ENCODE assay signal across 24 cellular contexts in the genomic region with DNA sequence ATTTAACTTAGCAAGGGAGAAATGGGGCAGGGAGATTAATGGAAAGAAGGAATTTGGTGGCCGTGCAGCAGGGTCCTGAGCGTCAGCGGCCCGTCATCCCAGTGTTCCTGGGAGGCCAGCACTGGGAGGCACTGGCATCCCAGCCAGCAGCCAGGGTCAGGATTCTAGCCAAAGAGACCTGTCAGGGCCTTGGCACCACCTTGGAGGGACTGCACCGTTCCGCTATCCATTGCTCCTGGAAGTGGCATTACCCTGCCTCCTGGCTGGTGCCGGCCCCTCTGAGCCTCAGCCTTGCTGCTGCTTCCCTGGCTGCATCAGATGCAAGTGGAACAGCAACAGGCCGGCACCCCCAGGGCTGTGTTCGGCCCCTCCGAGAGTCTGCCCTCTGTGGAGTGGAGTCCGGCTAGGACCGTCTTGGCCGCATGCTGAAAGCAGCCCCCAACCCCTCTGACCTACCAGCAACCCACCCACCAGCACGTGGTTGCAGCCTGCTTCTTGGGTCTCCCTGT. TPM values are rescaled to one million over a fixed set of nuclear protein-coding genes. Genes with fewer than 3 reads are reported as not detected.
DNase-seq lines count a peak whose midpoint lies in the region; ATAC-seq and TF ChIP-seq lines count a peak whose summit lies in the region.
"Had no signal": no experiment of that assay in that cellular context is flagged by ENCODE, and none has a peak within 500 bp of the region (broad histone marks: within the 10 kb centered on the region; RNA-seq: fewer than 3 reads in every experiment).

No MANE protein-coding gene starts in this region.

- TF ChIP-seq RAD21 in IMR-90 (IDR thresholded peaks at IDR 0.05; ENCODE audit: low read length): no peak

- H4K91ac ChIP-seq in IMR-90 (ENCODE audit: insufficient read depth, low read depth, low read length): no peak overlapping the region

- intact Hi-C loops in Right ventricle myocardium superior (cut with DNase I): no loop called here
- intact Hi-C loops in left ventricle myocardium inferior (cut with micrococcal nuclease): no loop called here
- intact Hi-C loops in IMR-90 (cut with micrococcal nuclease): no loop called here

- H2BK120ac ChIP-seq in IMR-90 (ENCODE audit: low read depth, low read length): no peak overlapping the region

- no peak overlapping the region for H3K14ac ChIP-seq in IMR-90 (replicated peaks; ENCODE audit: low read depth, low read length)

- H2AFZ ChIP-seq in IMR-90 (replicated peaks; ENCODE audit: low read length, poor library complexity) (no peak overlapping the region), osteoblast (ENCODE audit: low read length) (no peak overlapping the region)
- H2AFZ ChIP-seq: GM23248 had no signal

- H2AK5ac ChIP-seq in IMR-90 (ENCODE audit: low read depth, low read length): peak overlapping the region; percentile 0; the same call in 1 of the 2 replicates

- no peaks in the 10 kb centered on the region for H3K36me3 Mint-ChIP-seq in neural crest cell (ENCODE audit: low read depth)
- H3K36me3 Mint-ChIP-seq: CD14-positive monocyte; CD8-positive, alpha-beta memory T cell had no signal

- peak overlapping the region; percentile 71 for H3K27ac Mint-ChIP-seq in neural crest cell (ENCODE audit: unreplicated experiment)
- H3K27ac Mint-ChIP-seq: CD14-positive monocyte; CD4-positive, alpha-beta T cell; CD8-positive, alpha-beta memory T cell had no signal

- dilution Hi-C loops in IMR-90 (cut with HindIII; ENCODE audit: low sequenced_read_pairs, unreplicated experiment): no loop called here

- H3K4ac ChIP-seq in IMR-90 (ENCODE audit: low read depth, low read length): no peak overlapping the region

- peaks cover 32% of the 10 kb centered on the region for H3K27me3 Mint-ChIP-seq in neural crest cell (ENCODE audit: low read depth)
- H3K27me3 Mint-ChIP-seq: CD4-positive, alpha-beta T cell had no signal

- H4K5ac ChIP-seq in IMR-90 (ENCODE audit: low read depth, low read length): no peak overlapping the region

- H3K36me3 ChIP-seq in left ventricle myocardium inferior: no peaks in the 10 kb centered on the region
- H3K36me3 ChIP-seq in IMR-90 (ENCODE audit: control insufficient read depth, insufficient read depth, low read length): no peaks in the 10 kb centered on the region
- no peaks in the 10 kb centered on the region for H3K36me3 ChIP-seq in osteoblast (ENCODE audit: insufficient read depth, low read length)
- H3K36me3 ChIP-seq: BE2C; BLaER1 treated with 17β-estradiol and CSF1 and Interleukin-3, amounts not matched to agents 10 nM and 100 nM had no signal

- H4K20me1 ChIP-seq in IMR-90 (ENCODE audit: insufficient read depth, low read length) (no peaks in the 10 kb centered on the region), osteoblast (ENCODE audit: insufficient read depth, low read length) (no peaks in the 10 kb centered on the region)
- H4K20me1 ChIP-seq: BLaER1 treated with 17β-estradiol and CSF1 and Interleukin-3, amounts not matched to agents 10 nM and 100 nM had no signal

- no peak overlapping the region for H3K18ac ChIP-seq in IMR-90 (ENCODE audit: low read depth, low read length)

- 0 out of 2 replicates have a peak, but pooled peaks cover 9% of the 10 kb centered on the region for H3K9me1 ChIP-seq in IMR-90 (ENCODE audit: insufficient read depth, low read length)

- H3K9me3 Mint-ChIP-seq in neural crest cell: no peaks in the 10 kb centered on the region
- H3K9me3 Mint-ChIP-seq: CD14-positive monocyte; CD4-positive, alpha-beta T cell; CD8-positive, alpha-beta memory T cell had no signal

- no TSS peak for BruUV-seq in IMR-90 (replicated peaks; lab: Mats Ljungman, UMichigan)

- CTCF ChIA-PET in IMR-90 (lab: Yijun Ruan, JAX): interaction anchor here (0.7 kb wide), 1 partner anchor 136 kb away, joined by 3 read pairs; no protein-coding TSS in a partner anchor

- H3K4me3 ChIP-seq in left ventricle myocardium inferior (no peak overlapping the region), IMR-90 (ENCODE audit: insufficient read depth, low read depth, low read length) (no peak overlapping the region), osteoblast (ENCODE audit: insufficient read depth, low read length) (no peak overlapping the region)
- H3K4me3 ChIP-seq: A549; BLaER1 treated with 17β-estradiol and CSF1 and Interleukin-3, amounts not matched to agents 10 nM and 100 nM; GM23248 had no signal

- no peak overlapping the region for H2AK9ac ChIP-seq in IMR-90 (replicated peaks; ENCODE audit: low read depth, low read length, poor library complexity)

- peaks cover 25% of the 10 kb centered on the region for H3K4me1 ChIP-seq in left ventricle myocardium inferior
- H3K4me1 ChIP-seq in IMR-90 (ENCODE audit: control insufficient read depth, insufficient read depth, low read length): peaks cover 15% of the 10 kb centered on the region
- H3K4me1 ChIP-seq in osteoblast (ENCODE audit: insufficient read depth, low read length): peaks cover 17% of the 10 kb centered on the region
- H3K4me1 ChIP-seq: BE2C had no signal

- in situ Hi-C loops in IMR-90 (cut with MboI; ENCODE audit: low sequenced_read_pairs): no loop called here

- H3K56ac ChIP-seq in IMR-90 (ENCODE audit: extremely low read depth, insufficient read depth, low read length): no peak overlapping the region

- POLR2A ChIA-PET in IMR-90 (lab: Charles Lee; ENCODE audit: unreplicated experiment): no interaction called here

- H3K79me1 ChIP-seq in IMR-90 (ENCODE audit: low read depth in 1 of 2, low read length in 2 of 2): no peaks in the 10 kb centered on the region

- ATAC-seq in Right ventricle myocardium superior (ENCODE audit: poor library complexity) (peak; percentile 28), IMR-90 (ENCODE audit: low read depth) (no peak), HG03521 (IDR thresholded peaks at IDR 0.05; ENCODE audit: unreplicated experiment) (no peak)
- ATAC-seq: A549 had no signal

- WGBS in IMR-90 (ENCODE audit: extremely low coverage in 2 of 2, insufficient read length in 1 of 2), 2 experiments: 94% methylated on average over 8 of the region's 14 CpGs; no CpG with 5 or more reads in 1 of the 2 experiments

- H3K27ac ChIP-seq in left ventricle myocardium inferior (replicated peaks) (no peak overlapping the region), IMR-90 (ENCODE audit: insufficient read depth, low read length) (no peak overlapping the region), osteoblast (ENCODE audit: low read depth, low read length) (no peak overlapping the region)
- H3K27ac ChIP-seq: BLaER1 treated with 17β-estradiol and CSF1 and Interleukin-3, amounts not matched to agents 10 nM and 100 nM; GM23248 had no signal

- H2BK20ac ChIP-seq in IMR-90 (ENCODE audit: low read depth, low read length): no peak overlapping the region

- H3K9ac ChIP-seq in IMR-90 (ENCODE audit: low read depth, low read length): no peak overlapping the region
- H3K9ac ChIP-seq: BLaER1 treated with 17β-estradiol and CSF1 and Interleukin-3, amounts not matched to agents 10 nM and 100 nM; GM23248 had no signal

- H2BK5ac ChIP-seq in IMR-90 (ENCODE audit: low read depth, low read length, poor library complexity, severe bottlenecking): no peak overlapping the region

- H3K4me1 Mint-ChIP-seq in neural crest cell: peaks cover 17% of the 10 kb centered on the region
- H3K4me1 Mint-ChIP-seq: CD14-positive monocyte; CD8-positive, alpha-beta memory T cell had no signal

- no peak overlapping the region for H4K8ac ChIP-seq in IMR-90 (ENCODE audit: low read depth in 2 of 2, low read length in 2 of 2)

- peaks cover 15% of the 10 kb centered on the region for H3K27me3 ChIP-seq in left ventricle myocardium inferior (ENCODE audit: low read depth)
- H3K27me3 ChIP-seq in IMR-90 (ENCODE audit: control insufficient read depth, insufficient read depth, low read length): peaks cover 13% of the 10 kb centered on the region
- H3K27me3 ChIP-seq in osteoblast (ENCODE audit: insufficient read depth, low read length): peaks cover 6% of the 10 kb centered on the region
- H3K27me3 ChIP-seq: BE2C had no signal

- no peaks in the 10 kb centered on the region for H3K79me2 ChIP-seq in osteoblast (ENCODE audit: insufficient read depth, low read length)

- H3K9me3 ChIP-seq in left ventricle myocardium inferior (replicated peaks) (no peaks in the 10 kb centered on the region), IMR-90 (ENCODE audit: control insufficient read depth, insufficient read depth, low read length) (no peaks in the 10 kb centered on the region), osteoblast (ENCODE audit: low read depth, low read length) (no peaks in the 10 kb centered on the region)
- H3K9me3 ChIP-seq: A549; BE2C; BLaER1 treated with 17β-estradiol and CSF1 and Interleukin-3, amounts not matched to agents 10 nM and 100 nM had no signal

- no peak for TF ChIP-seq CTCF in left ventricle myocardium inferior (IDR thresholded peaks at IDR 0.05; ENCODE audit: borderline replicate concordance)
- no peak for TF ChIP-seq CTCF in IMR-90 (conservative IDR thresholded peaks at IDR 0.05; ENCODE audit: low read depth, low read length)
- TF ChIP-seq CTCF in neural crest cell (conservative IDR thresholded peaks at IDR 0.05): no peak
- TF ChIP-seq CTCF in osteoblast (IDR thresholded peaks at IDR 0.05; ENCODE audit: extremely low read depth, low read depth, low read length): no peak

- H2BK15ac ChIP-seq in IMR-90 (ENCODE audit: low read depth, low read length): no peak overlapping the region

- TF ChIP-seq POLR2A in IMR-90 (IDR thresholded peaks at IDR 0.05; ENCODE audit: low read depth, low read length): no peak

- no peak for DNase-seq in Right ventricle myocardium superior
- no peak for DNase-seq in left ventricle myocardium inferior
- no peak for DNase-seq in IMR-90
- no peak for DNase-seq in neural crest cell (ENCODE audit: low read depth, low spot score)
- peak; percentile 70 for DNase-seq in osteoblast (ENCODE audit: insufficient read length, low spot score, missing footprints)
- DNase-seq in activated T-cell treated with anti-CD3 and anti-CD28 coated beads, Interleukin-2, amount 50 U/mL, for 48 hours: no peak
- no peak for DNase-seq in hepatic stellate cell (ENCODE audit: low spot score)
- DNase-seq: 8988T; ACHN; AML-193; BE2C; Calu3; CD4-positive, alpha-beta T cell; CD8-positive, alpha-beta memory T cell; DMS53; DMS79 treated with DMSO at 0.1 percent for 48 hours; GM23248; H7; HCEC 1CT had no signal

- H3K23ac ChIP-seq in IMR-90 (ENCODE audit: low read depth, low read length): no peak overlapping the region

- H3K4me2 ChIP-seq in IMR-90 (ENCODE audit: low read depth, low read length) (no peak overlapping the region), osteoblast (ENCODE audit: insufficient read depth, low read length) (no peak overlapping the region)
- H3K4me2 ChIP-seq: A549; BLaER1 treated with 17β-estradiol and CSF1 and Interleukin-3, amounts not matched to agents 10 nM and 100 nM had no signal

- no peak overlapping the region for H3K4me3 Mint-ChIP-seq in neural crest cell
- H3K4me3 Mint-ChIP-seq: CD14-positive monocyte; CD4-positive, alpha-beta T cell; CD8-positive, alpha-beta memory T cell had no signal

RNA-seq across cellular contexts. Expression of gene RASD2, which starts 30.1 kb away (rescaled TPM):
- 9.4 TPM for total RNA-seq in Right ventricle myocardium superior
- total RNA-seq in left ventricle myocardium inferior: 5.0 TPM
- total RNA-seq in IMR-90 (2012; rRNA removed): under 0.01 TPM in 2 replicates
- 0.32 and 0.36 TPM in 2 replicates for polyA plus RNA-seq in IMR-90 (2012; rRNA removed)
- 0.21 and 0.26 TPM in 2 replicates for polyA plus RNA-seq in IMR-90 (2012; cell fraction: cytosol; rRNA removed)
- polyA plus RNA-seq in IMR-90 (2012; cell fraction: nucleus; rRNA removed; ENCODE audit: low replicate concordance): 0.42 and 0.53 TPM in 2 replicates
- not detected in 2 replicates for total RNA-seq in neural crest cell
- under 0.01 and 0.29 TPM in 2 replicates for total RNA-seq in osteoblast
- polyA plus RNA-seq: CD14-positive monocyte; CD8-positive, alpha-beta memory T cell had no signal

RNA-seq across cellular contexts. Expression of gene MB, which starts 46.4 kb away (rescaled TPM):
- 19,506 TPM for total RNA-seq in Right ventricle myocardium superior
- total RNA-seq in left ventricle myocardium inferior: 16,708 TPM
- total RNA-seq in IMR-90 (2012; rRNA removed): not detected in 2 replicates
- polyA plus RNA-seq in IMR-90 (2012; rRNA removed): not detected in 2 replicates
- polyA plus RNA-seq in IMR-90 (2012; cell fraction: cytosol; rRNA removed): not detected in 2 replicates
- polyA plus RNA-seq in IMR-90 (2012; cell fraction: nucleus; rRNA removed; ENCODE audit: low replicate concordance): not detected in 2 replicates
- not detected in 2 replicates for total RNA-seq in neural crest cell
- 0.36 TPM in 1 of 2 replicates, not detected in the other for total RNA-seq in osteoblast
- total RNA-seq: Calu3; CD4-positive, alpha-beta T cell; GM23248; H1 had no signal
- polyA plus RNA-seq: CD14-positive monocyte; CD8-positive, alpha-beta memory T cell; GM23248 had no signal

Comparison
In these comparisons a context has a peak if more than half of its experiments do, and no peak if none do; other contexts are left out.
1. RNA of gene MB, which starts 46.4 kb away (total RNA-seq): 19,506 TPM in Right ventricle myocardium superior (single experiment) and 16,708 TPM in left ventricle myocardium inferior (single experiment); 0.36 TPM in osteoblast, not detected in IMR-90 and not detected in neural crest cell; every median in the first group is over 1,000 times any median in the second.